In the genomic region with DNA sequence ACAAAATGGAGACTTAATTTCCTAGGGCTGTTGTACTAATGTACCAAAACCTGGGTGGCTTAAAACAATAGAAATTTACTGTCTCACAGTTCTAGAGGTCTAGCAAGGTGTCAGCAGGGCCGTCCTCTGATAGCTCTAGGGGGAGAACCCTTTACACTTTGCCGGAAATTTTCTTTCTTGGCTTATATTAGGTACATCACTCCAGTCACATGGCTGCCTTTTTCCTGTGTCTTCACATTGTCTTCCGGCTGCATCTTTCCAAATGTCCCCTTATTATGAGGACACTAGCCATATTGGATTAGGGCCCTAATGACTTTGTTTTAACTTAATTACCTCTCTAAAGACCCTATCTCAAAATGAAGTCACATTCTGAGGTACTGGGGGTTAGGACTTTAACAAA, we compare ENCODE assay signal across 17 cellular contexts. TPM values are rescaled to one million over a fixed set of nuclear protein-coding genes. Genes with fewer than 3 reads are reported as not detected.
DNase-seq lines count a peak whose midpoint lies in the region; ATAC-seq, FAIRE-seq and TF ChIP-seq lines count a peak whose summit lies in the region.
"Had no signal": no experiment of that assay in that cellular context is flagged by ENCODE, and none has a peak within 500 bp of the region (broad histone marks: within the 10 kb centered on the region; RNA-seq: fewer than 3 reads in every experiment).

No MANE protein-coding gene starts in this region.

- DNase-seq in CD4-positive, CD25-positive, alpha-beta regulatory T cell: no peak
- DNase-seq in keratinocyte (ENCODE audit: low read depth, low spot score) (no peak), glomerular visceral epithelial cell (ENCODE audit: extremely low spot score) (no peak), NCI-H510A (lab: John Stamatoyannopoulos, UW) (no peak)
- DNase-seq: activated CD4-positive, alpha-beta T cell treated with anti-CD3 and anti-CD28 coated beads for 4 hours; activated gamma-delta T cell; EL; hippocampal formation; MV-4-11; NCI-H748 treated with DMSO at 0.1 percent for 48 hours; psoas muscle; substantia nigra had no signal

- peaks cover 22% of the 10 kb centered on the region for H3K36me3 ChIP-seq in CD4-positive, CD25-positive, alpha-beta regulatory T cell (ENCODE audit: control insufficient read depth, insufficient read depth, low read length)
- H3K36me3 ChIP-seq in DOHH2 (ENCODE audit: control insufficient read depth, low read length) (peaks cover 80% of the 10 kb centered on the region), OCI-LY3 (replicated peaks; ENCODE audit: low read depth, low read length) (peaks cover 22% of the 10 kb centered on the region), keratinocyte (ENCODE audit: control insufficient read depth in 2 of 2, extremely low read depth in 1 of 2, insufficient read depth in 2 of 2, low read length in 2 of 2) (peaks cover 0 to 12% of the 10 kb centered on the region in 2 experiments)

- TF ChIP-seq CTCF in DOHH2 (IDR thresholded peaks at IDR 0.05; ENCODE audit: low read depth, low read length, poor library complexity, severe bottlenecking) (no peak), OCI-LY3 (IDR thresholded peaks at IDR 0.05; ENCODE audit: low read depth, low read length) (no peak), keratinocyte (optimal IDR thresholded peaks at IDR 0.05 in 1 of 3, IDR thresholded peaks at IDR 0.05 in 1 of 3, conservative IDR thresholded peaks at IDR 0.05 in 1 of 3; ENCODE audit: extremely low read depth in 1 of 3, insufficient read depth in 2 of 3, low read length in 3 of 3) (no peak)

- peak overlapping the region; percentile 42 to 92 (median 59) for H3K4me3 Mint-ChIP-seq in CD4-positive, CD25-positive, alpha-beta regulatory T cell

- peaks cover 56 to 84% (median 70%) of the 10 kb centered on the region in 4 donors for H3K4me1 Mint-ChIP-seq in CD4-positive, CD25-positive, alpha-beta regulatory T cell

- H3K36me3 Mint-ChIP-seq in CD4-positive, CD25-positive, alpha-beta regulatory T cell: peaks cover 24% of the 10 kb centered on the region

- peak overlapping the region; percentile 77 for H3K4me3 ChIP-seq in CD4-positive, CD25-positive, alpha-beta regulatory T cell (ENCODE audit: low read depth, low read length)
- H3K4me3 ChIP-seq in DOHH2 (ENCODE audit: low read length): peak overlapping the region; percentile 60
- no peak overlapping the region for H3K4me3 ChIP-seq in OCI-LY3 (ENCODE audit: low read length)
- no peak overlapping the region for H3K4me3 ChIP-seq in keratinocyte (ENCODE audit: control insufficient read depth in 2 of 3, extremely low read depth in 1 of 3, insufficient read depth in 2 of 3, low read depth in 1 of 3, low read length in 3 of 3)
- H3K4me3 ChIP-seq: psoas muscle had no signal

- FAIRE-seq in keratinocyte (lab: Jason Lieb, UNC): no peak

- no peaks in the 10 kb centered on the region for H3K9me3 Mint-ChIP-seq in CD4-positive, CD25-positive, alpha-beta regulatory T cell

- H3K27me3 ChIP-seq in CD4-positive, CD25-positive, alpha-beta regulatory T cell (ENCODE audit: control insufficient read depth, insufficient read depth, low read length): no peaks in the 10 kb centered on the region
- H3K27me3 ChIP-seq in DOHH2 (ENCODE audit: control insufficient read depth, low read length): no peaks in the 10 kb centered on the region
- no peaks in the 10 kb centered on the region for H3K27me3 ChIP-seq in OCI-LY3 (ENCODE audit: low read depth, low read length)
- H3K27me3 ChIP-seq in keratinocyte (ENCODE audit: control insufficient read depth, extremely low read depth, insufficient read depth, low read length): no peaks in the 10 kb centered on the region

- no peak for ATAC-seq in CD4-positive, CD25-positive, alpha-beta regulatory T cell (ENCODE audit: low read depth in 2 of 2)
- no peak for ATAC-seq in GM21737 (IDR thresholded peaks at IDR 0.05; ENCODE audit: unreplicated experiment)
- ATAC-seq: psoas muscle had no signal

- peaks cover 100% of the 10 kb centered on the region for H3K79me2 ChIP-seq in DOHH2 (ENCODE audit: control insufficient read depth, low read length)
- peaks cover 95% of the 10 kb centered on the region for H3K79me2 ChIP-seq in OCI-LY3 (ENCODE audit: low read length)
- H3K79me2 ChIP-seq in keratinocyte (ENCODE audit: control insufficient read depth, insufficient read depth, low read length): peaks cover 97% of the 10 kb centered on the region

- no peak overlapping the region for H3K27ac ChIP-seq in CD4-positive, CD25-positive, alpha-beta regulatory T cell (ENCODE audit: insufficient read depth, low read length, poor library complexity, severe bottlenecking)
- no peak overlapping the region for H3K27ac ChIP-seq in DOHH2 (ENCODE audit: low read depth, low read length)
- H3K27ac ChIP-seq in OCI-LY3 (ENCODE audit: low read length): no peak overlapping the region
- H3K27ac ChIP-seq in keratinocyte (ENCODE audit: control insufficient read depth, insufficient read depth, low read length): peak overlapping the region; percentile 2
- H3K27ac ChIP-seq: C4-2B, psoas muscle, RWPE1 had no signal

- peaks cover 53% of the 10 kb centered on the region for H3K4me1 ChIP-seq in CD4-positive, CD25-positive, alpha-beta regulatory T cell (ENCODE audit: control insufficient read depth, insufficient read depth, low read length, poor library complexity, severe bottlenecking)
- H3K4me1 ChIP-seq in DOHH2 (ENCODE audit: control insufficient read depth, low read length) (peaks cover 72% of the 10 kb centered on the region), OCI-LY3 (ENCODE audit: low read length) (peaks cover 42% of the 10 kb centered on the region), keratinocyte (ENCODE audit: control insufficient read depth, extremely low read depth, insufficient read depth, low read length) (peaks cover 22% of the 10 kb centered on the region)

- H3K9ac ChIP-seq in OCI-LY3 (ENCODE audit: low read length) (no peak overlapping the region), keratinocyte (ENCODE audit: control insufficient read depth, extremely low read depth, insufficient read depth, low read length) (no peak overlapping the region)

- H3K4me2 ChIP-seq in DOHH2 (ENCODE audit: low read length): peak overlapping the region; percentile 91
- peak overlapping the region; percentile 54 for H3K4me2 ChIP-seq in OCI-LY3 (ENCODE audit: low read length)
- peak overlapping the region; percentile 52 for H3K4me2 ChIP-seq in keratinocyte (ENCODE audit: control insufficient read depth, extremely low read depth, insufficient read depth, low read depth, low read length)

- H3K27me3 Mint-ChIP-seq in CD4-positive, CD25-positive, alpha-beta regulatory T cell: no peaks in the 10 kb centered on the region

- no peaks in the 10 kb centered on the region for H3K9me1 ChIP-seq in keratinocyte (ENCODE audit: control insufficient read depth, extremely low read depth, insufficient read depth, low read length)

- dilution Hi-C loops in keratinocyte (cut with MboI; ENCODE audit: extremely low pct_ligation_motif_present, low sequenced_read_pairs): no loop called here

- 0 out of 2 replicates have a peak, but pooled peaks cover 3% of the 10 kb centered on the region for H3F3A ChIP-seq in DOHH2 (ENCODE audit: control insufficient read depth, insufficient read depth)

- no peak overlapping the region for H2AFZ ChIP-seq in OCI-LY3 (ENCODE audit: low read depth, low read length)
- H2AFZ ChIP-seq in keratinocyte (ENCODE audit: control insufficient read depth, low read length): no peak overlapping the region

- H3K9me2 ChIP-seq in DOHH2 (replicated peaks; ENCODE audit: control insufficient read depth, low read length): no peaks in the 10 kb centered on the region

- H3K27ac Mint-ChIP-seq in CD4-positive, CD25-positive, alpha-beta regulatory T cell: peak overlapping the region; percentile 42 to 78 (median 52)

- H3K9me3 ChIP-seq in CD4-positive, CD25-positive, alpha-beta regulatory T cell (ENCODE audit: control insufficient read depth in 2 of 2, low read length in 2 of 2): no peaks in the 10 kb centered on the region
- H3K9me3 ChIP-seq in DOHH2 (ENCODE audit: control insufficient read depth, insufficient read depth, low read length): no peaks in the 10 kb centered on the region
- H3K9me3 ChIP-seq in OCI-LY3 (ENCODE audit: insufficient read depth, low read length): no peaks in the 10 kb centered on the region
- no peaks in the 10 kb centered on the region for H3K9me3 ChIP-seq in keratinocyte (ENCODE audit: control insufficient read depth, low read depth, low read length)
- H3K9me3 ChIP-seq: psoas muscle had no signal

- H4K20me1 ChIP-seq in DOHH2 (ENCODE audit: control insufficient read depth, insufficient read depth, low read depth, low read length): peaks cover 46% of the 10 kb centered on the region
- H4K20me1 ChIP-seq in OCI-LY3 (ENCODE audit: insufficient read depth, low read length): peaks cover 88% of the 10 kb centered on the region
- peaks cover 14% of the 10 kb centered on the region for H4K20me1 ChIP-seq in keratinocyte (ENCODE audit: control insufficient read depth, extremely low read depth, insufficient read depth, low read length)

RNA-seq across cellular contexts. Expression of a gene that starts 5.8 kb away (rescaled TPM):
- 222 TPM for total RNA-seq in CD4-positive, CD25-positive, alpha-beta regulatory T cell
- 10 to 100 TPM; 19.9 to 22.3 (median 20.6) TPM for polyA plus RNA-seq in CD4-positive, CD25-positive, alpha-beta regulatory T cell
- 36.4 to 77.0 TPM (median 36.6 TPM) in 3 replicates for polyA plus RNA-seq in keratinocyte
- 20.2 TPM for polyA plus RNA-seq in keratinocyte (2011; ENCODE audit: low read depth)
- polyA plus RNA-seq in keratinocyte (2011; cell fraction: cytosol; rRNA removed): 16.9 and 29.8 TPM in 2 replicates
- polyA plus RNA-seq in keratinocyte (2011; cell fraction: nucleus; rRNA removed): 78.6 and 113 TPM in 2 replicates
- 19.2 and 28.7 TPM in 2 replicates for polyA plus RNA-seq in keratinocyte (2012; ENCODE audit: low replicate concordance)
- 29.7 to 89.0 TPM (median 46.3 TPM) in 3 replicates for polyA minus RNA-seq in keratinocyte
- 22.8 TPM for polyA minus RNA-seq in keratinocyte (2011; cell fraction: cytosol; rRNA and poly(A)+ RNA removed)
- polyA minus RNA-seq in keratinocyte (2011; cell fraction: nucleus; rRNA and poly(A)+ RNA removed): 56.0 and 111 TPM in 2 replicates

Comparison
In these comparisons a context has a peak if more than half of its experiments do, and no peak if none do; other contexts are left out.
1. H3K4me3 ChIP-seq: peak in CD4-positive, CD25-positive, alpha-beta regulatory T cell (single experiment) and DOHH2 (single experiment); none in OCI-LY3 (single experiment) and keratinocyte (0 of 3).
2. Peak in every context shown above with its lines, with median percentiles within 50 percentile points of each other: H3K4me2 ChIP-seq.